Comparison of ENCODE assay signal across 1 cellular context in genomic region chr12:46557539-46558373, GRCh38.
TF ChIP-seq lines count a peak whose summit lies in the region.

No MANE protein-coding gene starts in this region.

TF ChIP-seq in H1, 55 proteins besides CTCF, POLR2A, EP300 and RAD21:
- peak; percentile 83 for TF ChIP-seq CEBPB (IDR thresholded peaks at IDR 0.05; ENCODE audit: low read depth, low read length)
- no peak for TF ChIP-seq EZH2 (IDR thresholded peaks at IDR 0.05; ENCODE audit: low read depth, low read length, severe bottlenecking)
